12 cellular contexts compared by ENCODE assay signal in the genomic region with DNA sequence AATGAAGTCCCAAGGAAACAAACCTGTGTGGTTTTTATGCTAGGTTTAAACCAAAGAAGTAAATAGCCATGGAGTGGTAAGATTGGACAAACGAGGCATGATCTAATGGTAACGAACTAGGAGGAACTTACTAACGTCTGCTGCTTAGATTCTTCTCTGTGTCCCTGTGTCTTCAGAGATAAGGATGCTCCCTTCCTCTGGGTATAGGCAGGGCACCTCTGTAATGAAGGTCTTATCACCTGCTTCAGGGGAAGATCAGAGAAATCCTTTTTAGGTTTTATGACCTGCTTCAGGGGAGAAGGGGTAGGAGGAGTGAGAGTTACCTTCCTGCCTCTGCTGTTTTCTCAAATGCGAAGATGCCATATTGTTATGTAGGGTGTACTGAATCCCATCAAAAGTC.
DNase-seq lines count a peak whose midpoint lies in the region; ATAC-seq and TF ChIP-seq lines count a peak whose summit lies in the region.
"Had no signal": no experiment of that assay in that cellular context is flagged by ENCODE, and none has a peak within 500 bp of the region (broad histone marks: within the 10 kb centered on the region; RNA-seq: fewer than 3 reads in every experiment).

No MANE protein-coding gene starts in this region.

- H3K9ac ChIP-seq in H9 (ENCODE audit: extremely low read depth, insufficient read length, low read length) = no peak overlapping the region
- peak overlapping the region; percentile 18; the same call in 1 of the 2 replicates for H3K9ac ChIP-seq in iPS-20b (ENCODE audit: low read depth, low read length)

- H3K79me2 ChIP-seq in H9 (ENCODE audit: insufficient read depth, low read length) = no peaks in the 10 kb centered on the region

- H3K4me3 Mint-ChIP-seq in H9 = no peak overlapping the region
- no peak overlapping the region for H3K4me3 Mint-ChIP-seq in T-helper 17 cell
- H3K4me3 Mint-ChIP-seq in progenitor cell of endocrine pancreas (ENCODE audit: low read depth) = no peak overlapping the region
- H3K4me3 Mint-ChIP-seq: CD4-positive, alpha-beta memory T cell had no signal

- H3K18ac ChIP-seq in H9 (ENCODE audit: insufficient read length, low read depth, low read length) = no peak overlapping the region

- TF ChIP-seq CTCF in H9 (conservative IDR thresholded peaks at IDR 0.05) (no peak), progenitor cell of endocrine pancreas (IDR thresholded peaks at IDR 0.05; ENCODE audit: unreplicated experiment) (no peak)

- H3K27ac ChIP-seq in H9 (ENCODE audit: insufficient read length, low read depth, low read length) = no peak overlapping the region
- no peak overlapping the region for H3K27ac ChIP-seq in iPS-20b (ENCODE audit: low read length)
- H3K27ac ChIP-seq: C4-2B had no signal

- no peak overlapping the region for H3K4me2 ChIP-seq in H9 (ENCODE audit: insufficient read depth, insufficient read length, low read length)

- no peak for DNase-seq in H9
- DNase-seq in T-helper 17 cell = no peak
- no peak for DNase-seq in progenitor cell of endocrine pancreas (ENCODE audit: low spot score, unreplicated experiment)
- no peak for DNase-seq in head of caudate nucleus
- no peak for DNase-seq in left colon
- no peak for DNase-seq in T1000 (lab: John Stamatoyannopoulos, UW)
- DNase-seq: BE2C; CD4-positive, alpha-beta memory T cell; DND-41; GF-D8 had no signal

- no peak overlapping the region for H4K5ac ChIP-seq in H9 (ENCODE audit: insufficient read length, low read depth, low read length)

- H3K9me3 Mint-ChIP-seq in H9 (no peaks in the 10 kb centered on the region), progenitor cell of endocrine pancreas (ENCODE audit: low read depth) (no peaks in the 10 kb centered on the region)
- H3K9me3 Mint-ChIP-seq: CD4-positive, alpha-beta memory T cell had no signal

- H2BK120ac ChIP-seq in H9 (ENCODE audit: low read depth, low read length, poor library complexity, severe bottlenecking) = no peak overlapping the region

- no CpG with 5 or more reads among the region's 4 CpGs for WGBS in H9 (ENCODE audit: extremely low coverage, insufficient read length, low lambda C conversion rate)

- no peak overlapping the region for H3K4ac ChIP-seq in H9 (ENCODE audit: low read depth, low read length)

- no peak overlapping the region for H3K14ac ChIP-seq in H9 (ENCODE audit: insufficient read depth, low read length)

- H2BK20ac ChIP-seq in H9 (ENCODE audit: low read depth, low read length, poor library complexity, severe bottlenecking) = no peak overlapping the region

- no peaks in the 10 kb centered on the region for H3K9me3 ChIP-seq in H9 (ENCODE audit: control insufficient read depth, low read depth, low read length)
- no peaks in the 10 kb centered on the region for H3K9me3 ChIP-seq in T-helper 17 cell (ENCODE audit: control insufficient read depth, low read length, poor library complexity, severe bottlenecking)
- no peaks in the 10 kb centered on the region for H3K9me3 ChIP-seq in iPS-20b (ENCODE audit: insufficient read depth, low read depth, low read length)
- H3K9me3 ChIP-seq: BE2C had no signal

- no peak overlapping the region for H3T11ph ChIP-seq in H9 (ENCODE audit: low read length)

- H3K4me3 ChIP-seq in iPS-20b (ENCODE audit: low read length) = no peak overlapping the region

- H2AK5ac ChIP-seq in H9 (ENCODE audit: insufficient read length, low read length) = peak overlapping the region; percentile 6

- H2BK15ac ChIP-seq in H9 (ENCODE audit: low read depth, low read length) = no peak overlapping the region

- no peak overlapping the region for H3K56ac ChIP-seq in H9 (ENCODE audit: insufficient read length, low read depth, low read length)

- intact Hi-C loops in head of caudate nucleus (cut with DNase I) = no loop called here
- intact Hi-C loops in left colon (cut with DNase I, micrococcal nuclease) = no loop called here

- H3K27ac Mint-ChIP-seq in H9 = peak overlapping the region; percentile 37 to 76 (median 48); a peak in 5 of 7 replicates
- peak overlapping the region; percentile 47 for H3K27ac Mint-ChIP-seq in T-helper 17 cell
- H3K27ac Mint-ChIP-seq in progenitor cell of endocrine pancreas = peak overlapping the region; percentile 71
- H3K27ac Mint-ChIP-seq: CD4-positive, alpha-beta memory T cell had no signal

- H3K27me3 ChIP-seq in H9 (ENCODE audit: insufficient read depth, low read length) (no peaks in the 10 kb centered on the region), iPS-20b (ENCODE audit: insufficient read depth, low read length) (no peaks in the 10 kb centered on the region)
- H3K27me3 ChIP-seq: BE2C had no signal

- no peaks in the 10 kb centered on the region for H3K27me3 Mint-ChIP-seq in H9 (ENCODE audit: low read depth)
- no peaks in the 10 kb centered on the region for H3K27me3 Mint-ChIP-seq in T-helper 17 cell
- no peaks in the 10 kb centered on the region for H3K27me3 Mint-ChIP-seq in progenitor cell of endocrine pancreas
- H3K27me3 Mint-ChIP-seq: CD4-positive, alpha-beta memory T cell had no signal

- H2AFZ ChIP-seq in H9 (ENCODE audit: low read length) = no peak overlapping the region

- peaks cover 0 to 2% (median 0%) of the 10 kb centered on the region in 3 experiments; a peak in 1 of 7 replicates for H3K36me3 Mint-ChIP-seq in H9 (ENCODE audit: insufficient read depth in 1 of 3, low read depth in 3 of 3)
- H3K36me3 Mint-ChIP-seq in T-helper 17 cell (ENCODE audit: low read depth) = no peaks in the 10 kb centered on the region
- peaks cover 2% of the 10 kb centered on the region for H3K36me3 Mint-ChIP-seq in progenitor cell of endocrine pancreas (ENCODE audit: insufficient read depth)

- no peak overlapping the region for H2BK12ac ChIP-seq in H9 (ENCODE audit: insufficient read length, low read depth, low read length)

- no peak overlapping the region for H2BK5ac ChIP-seq in H9 (ENCODE audit: insufficient read length, low read length)

- no peak overlapping the region for H4K91ac ChIP-seq in H9 (ENCODE audit: insufficient read length, low read depth, low read length)

- no peak overlapping the region for H3K23ac ChIP-seq in H9 (ENCODE audit: insufficient read length, low read depth, low read length)

- H4K8ac ChIP-seq in H9 (replicated peaks; ENCODE audit: insufficient read length, low read depth, low read length) = no peak overlapping the region

- no peak for ATAC-seq in T-helper 17 cell
- no peak for ATAC-seq in left colon

- H3K36me3 ChIP-seq in iPS-20b (ENCODE audit: insufficient read depth, low read depth, low read length) = no peaks in the 10 kb centered on the region
- H3K36me3 ChIP-seq: BE2C had no signal

- no peaks in the 10 kb centered on the region for H4K20me1 ChIP-seq in H9 (ENCODE audit: control insufficient read depth, insufficient read depth, insufficient read length)

- no peaks in the 10 kb centered on the region for H3K23me2 ChIP-seq in H9 (ENCODE audit: insufficient read length, low read depth, low read length, poor library complexity, severe bottlenecking)

- H3K4me1 Mint-ChIP-seq in H9 (peaks cover 28 to 33% of the 10 kb centered on the region in 2 experiments), T-helper 17 cell (peaks cover 9% of the 10 kb centered on the region), progenitor cell of endocrine pancreas (ENCODE audit: low read depth) (peaks cover 17% of the 10 kb centered on the region)

- H3K79me1 ChIP-seq in H9 (ENCODE audit: insufficient read depth, low read depth, low read length, poor library complexity, severe bottlenecking) = no peaks in the 10 kb centered on the region

- H3K4me1 ChIP-seq in H9 (ENCODE audit: insufficient read depth, low read length) = no peaks in the 10 kb centered on the region; the same call in 1 of the 2 replicates
- peaks cover 20% of the 10 kb centered on the region; the same call in 1 of the 2 replicates for H3K4me1 ChIP-seq in iPS-20b (ENCODE audit: insufficient read depth, low read length)
- H3K4me1 ChIP-seq: BE2C had no signal
